ENCODE assay signal across 11 cellular contexts in genomic region chr2:30255466-30256408, GRCh38. TPM values are rescaled to one million over a fixed set of nuclear protein-coding genes. Genes with fewer than 3 reads are reported as not detected.
DNase-seq lines count a peak whose midpoint lies in the region; ATAC-seq and TF ChIP-seq lines count a peak whose summit lies in the region.
"Had no signal": no experiment of that assay in that cellular context is flagged by ENCODE, and none has a peak within 500 bp of the region (broad histone marks: within the 10 kb centered on the region; RNA-seq: fewer than 3 reads in every experiment).

No MANE protein-coding gene starts in this region.

- no peak for TF ChIP-seq CTCF in upper lobe of right lung (IDR thresholded peaks at IDR 0.05)

- H3K4me3 Mint-ChIP-seq in activated naive CD4-positive, alpha-beta T cell treated with anti-CD3 and anti-CD28 coated beads for 36 hours = no peak overlapping the region
- H3K4me3 Mint-ChIP-seq in T-helper 17 cell = peak overlapping the region; percentile 33

- H3K4me1 ChIP-seq in upper lobe of right lung = peaks cover 44% of the 10 kb centered on the region

- peaks cover 38% of the 10 kb centered on the region for H3K36me3 ChIP-seq in upper lobe of right lung

- peaks cover 7% of the 10 kb centered on the region for H3K9me3 Mint-ChIP-seq in activated naive CD4-positive, alpha-beta T cell treated with anti-CD3 and anti-CD28 coated beads for 36 hours

- no peaks in the 10 kb centered on the region for H3K27me3 Mint-ChIP-seq in activated naive CD4-positive, alpha-beta T cell treated with anti-CD3 and anti-CD28 coated beads for 36 hours (ENCODE audit: low read depth)
- no peaks in the 10 kb centered on the region for H3K27me3 Mint-ChIP-seq in T-helper 17 cell

- H3K36me3 Mint-ChIP-seq in activated naive CD4-positive, alpha-beta T cell treated with anti-CD3 and anti-CD28 coated beads for 36 hours (ENCODE audit: low read depth) = peaks cover 52% of the 10 kb centered on the region
- peaks cover 13% of the 10 kb centered on the region for H3K36me3 Mint-ChIP-seq in T-helper 17 cell (ENCODE audit: low read depth)

- no peak overlapping the region for H3K4me3 ChIP-seq in upper lobe of right lung
- H3K4me3 ChIP-seq: sigmoid colon had no signal

- CTCF ChIA-PET in activated naive CD4-positive, alpha-beta T cell treated with anti-CD3 and anti-CD28 coated beads for 36 hours (lab: Charles Lee) = interaction anchor here (1.3 to 7.9 kb wide), 3 partner anchors 7 to 18 kb away, joined by 3 to 68 read pairs (median 10); no protein-coding TSS in a partner anchor

- H3K27ac Mint-ChIP-seq in activated naive CD4-positive, alpha-beta T cell treated with anti-CD3 and anti-CD28 coated beads for 36 hours = no peak overlapping the region
- H3K27ac Mint-ChIP-seq in T-helper 17 cell = peak overlapping the region; percentile 39

- H3K27ac ChIP-seq in layer of hippocampus (ENCODE audit: low read depth, low read length) (peak overlapping the region; percentile 46), upper lobe of right lung (peak overlapping the region; percentile 17)

- peak; percentile 39 for DNase-seq in activated naive CD4-positive, alpha-beta T cell treated with anti-CD3 and anti-CD28 coated beads for 36 hours
- no peak for DNase-seq in activated naive CD4-positive, alpha-beta T cell treated with anti-CD3 and anti-CD28 coated beads, Interleukin-2, amount 50 U/mL, for 16 hours
- DNase-seq in T-helper 17 cell (no peak), upper lobe of right lung (no peak), GM19240 (ENCODE audit: insufficient read length, low spot score) (no peak)
- DNase-seq in stimulated activated naive CD4-positive, alpha-beta T cell (lab: John Stamatoyannopoulos, UW) = no peak
- DNase-seq: NCI-H345, sigmoid colon, SK-N-SH had no signal

- H3K27me3 ChIP-seq in layer of hippocampus (ENCODE audit: control insufficient read depth, insufficient read depth, low read length) = no peaks in the 10 kb centered on the region
- no peaks in the 10 kb centered on the region for H3K27me3 ChIP-seq in upper lobe of right lung
- H3K27me3 ChIP-seq: sigmoid colon had no signal

- no peak for ATAC-seq in T-helper 17 cell
- ATAC-seq in upper lobe of right lung = no peak
- no peak for ATAC-seq in GM21737 (IDR thresholded peaks at IDR 0.05; ENCODE audit: unreplicated experiment)

- intact Hi-C loops in activated naive CD4-positive, alpha-beta T cell treated with anti-CD3 and anti-CD28 coated beads for 36 hours (cut with micrococcal nuclease) = no loop called here
- intact Hi-C loops in upper lobe of right lung (cut with DNase I) = no loop called here

- no peaks in the 10 kb centered on the region for H3K9me3 ChIP-seq in T-helper 17 cell (ENCODE audit: control insufficient read depth, low read length, poor library complexity, severe bottlenecking)
- no peaks in the 10 kb centered on the region for H3K9me3 ChIP-seq in upper lobe of right lung
- H3K9me3 ChIP-seq: sigmoid colon, SK-N-SH had no signal

- H3K4me1 Mint-ChIP-seq in activated naive CD4-positive, alpha-beta T cell treated with anti-CD3 and anti-CD28 coated beads for 36 hours (ENCODE audit: low read depth) = peaks cover 91% of the 10 kb centered on the region
- peaks cover 66% of the 10 kb centered on the region for H3K4me1 Mint-ChIP-seq in T-helper 17 cell

RNA-seq across cellular contexts. Expression of gene LBH, which starts 24.4 kb away (rescaled TPM):
- total RNA-seq in activated naive CD4-positive, alpha-beta T cell treated with anti-CD3 and anti-CD28 coated beads for 36 hours = 10 to 100 TPM; 71.4 to 75.3 TPM
- total RNA-seq in T-helper 17 cell (100 to 1,000 TPM; 118 to 127 TPM), upper lobe of right lung (272 TPM)
